ENCODE assay signal across 27 cellular contexts in genomic region chr1:224727351-224727750, GRCh38.
DNase-seq lines count a peak whose midpoint lies in the region; ATAC-seq and TF ChIP-seq lines count a peak whose summit lies in the region.
"Had no signal": no experiment of that assay in that cellular context is flagged by ENCODE, and none has a peak within 500 bp of the region (broad histone marks: within the 10 kb centered on the region; RNA-seq: fewer than 3 reads in every experiment).

No MANE protein-coding gene starts in this region.

- ATAC-seq in HG02798 (IDR thresholded peaks at IDR 0.05; ENCODE audit: poor library complexity, unreplicated experiment), result no peak
- ATAC-seq: activated T-cell treated with anti-CD3 and anti-CD28 coated beads, Interleukin-2, amount 50 U/mL, for 4 hours; GM23338; natural killer cell treated with Interleukin-12 subunit alpha and Interleukin-12 subunit beta and Interleukin-15 and Interleukin-18, amount 100 ng/mL, for 72 hours had no signal

- TF ChIP-seq CTCF in HFFc6 (IDR thresholded peaks at IDR 0.05) (no peak), brain (conservative IDR thresholded peaks at IDR 0.05) (no peak)

- DNase-seq in HFFc6 (no peak), mesenchymal stem cell (no peak), mesenteric fat pad (ENCODE audit: low spot score) (no peak), H4 (ENCODE audit: low spot score) (no peak), T-helper 9 cell (no peak)
- DNase-seq: activated B cell treated with CpG ODN at 0.5 μM for 24 hours; activated CD4-positive, alpha-beta T cell treated with anti-CD3 and anti-CD28 coated beads, Interleukin-2, amount 10 ng/mL, durations not matched to agents 7 days and 5 days; activated T-cell treated with anti-CD3 and anti-CD28 coated beads, Interleukin-2, amount 50 U/mL, for 4 hours; CD4-positive, alpha-beta memory T cell; esophagus squamous epithelium; MM.1S; NCI-H1417 treated with DMSO at 0.1 percent for 48 hours; NCI-H2081 treated with DMSO at 0.1 percent for 48 hours; RPMI8226; small intestine; stimulated activated naive CD8-positive, alpha-beta T cell treated with anti-CD3 and anti-CD28 coated beads, Interleukin-15, Interleukin-2, amounts not matched to agents 100 U/mL and 50 U/mL, for 24 hours; T-helper 1 cell had no signal

- no peaks in the 10 kb centered on the region for H3K9me3 ChIP-seq in mesenchymal stem cell (ENCODE audit: control insufficient read depth, low read length)
- H3K9me3 ChIP-seq: esophagus squamous epithelium, mucosa of descending colon, pancreas had no signal

- H3K36me3 Mint-ChIP-seq in HFFc6 (ENCODE audit: low read depth) (peaks cover 24% of the 10 kb centered on the region; the same call in 1 of the 2 replicates), brain (no peaks in the 10 kb centered on the region)
- H3K36me3 Mint-ChIP-seq: CD4-positive, alpha-beta memory T cell; natural killer cell treated with Interleukin-12 subunit alpha and Interleukin-12 subunit beta and Interleukin-15 and Interleukin-18, amount 100 ng/mL, for 72 hours had no signal

- H4K91ac ChIP-seq in mesenchymal stem cell (ENCODE audit: low read length), result peak overlapping the region; percentile 90

- H3K9me3 Mint-ChIP-seq in HFFc6 (no peaks in the 10 kb centered on the region), brain (peaks cover 0 to 1% (median 0%) of the 10 kb centered on the region in 5 experiments)
- H3K9me3 Mint-ChIP-seq: activated B cell treated with CpG ODN at 0.5 μM for 24 hours; activated CD4-positive, alpha-beta T cell treated with anti-CD3 and anti-CD28 coated beads, Interleukin-2, amount 10 ng/mL, durations not matched to agents 7 days and 5 days; activated T-cell treated with anti-CD3 and anti-CD28 coated beads, Interleukin-2, amount 50 U/mL, for 4 hours; CD4-positive, alpha-beta memory T cell; GM23338; natural killer cell treated with Interleukin-12 subunit alpha and Interleukin-12 subunit beta and Interleukin-15 and Interleukin-18, amount 100 ng/mL, for 72 hours had no signal

- H2BK12ac ChIP-seq in mesenchymal stem cell (ENCODE audit: low read length in 2 of 2), result peak overlapping the region; percentile 75 to 93

- H3K27me3 Mint-ChIP-seq in HFFc6 (ENCODE audit: insufficient read depth), result peaks cover 2% of the 10 kb centered on the region
- no peaks in the 10 kb centered on the region for H3K27me3 Mint-ChIP-seq in brain
- H3K27me3 Mint-ChIP-seq: activated B cell treated with CpG ODN at 0.5 μM for 24 hours, B cell had no signal

- H3K4me1 Mint-ChIP-seq in HFFc6 (ENCODE audit: low read depth), result peaks cover 57% of the 10 kb centered on the region
- H3K4me1 Mint-ChIP-seq in brain, result peaks cover 41% of the 10 kb centered on the region
- H3K4me1 Mint-ChIP-seq: activated B cell treated with CpG ODN at 0.5 μM for 24 hours; activated CD4-positive, alpha-beta T cell treated with anti-CD3 and anti-CD28 coated beads, Interleukin-2, amount 10 ng/mL, durations not matched to agents 7 days and 5 days; B cell; CD4-positive, alpha-beta memory T cell had no signal

- peaks cover 14% of the 10 kb centered on the region for H3K4me1 ChIP-seq in mesenchymal stem cell (ENCODE audit: control insufficient read depth, insufficient read depth, low read depth, low read length)

- peak overlapping the region; percentile 81 for H3K9ac ChIP-seq in mesenchymal stem cell (ENCODE audit: low read length)
- H3K9ac ChIP-seq: KMS-11 had no signal

- H3K18ac ChIP-seq in mesenchymal stem cell (ENCODE audit: low read depth in 1 of 2, low read length in 2 of 2), result peak overlapping the region; percentile 67 to 80

- H2BK15ac ChIP-seq in mesenchymal stem cell (ENCODE audit: low read depth, poor library complexity, severe bottlenecking), result no peak overlapping the region

- H3K27ac ChIP-seq in mesenchymal stem cell (ENCODE audit: low read length, poor library complexity, severe bottlenecking) (peak overlapping the region; percentile 9), skin epidermis (peak overlapping the region in 19 of 21 experiments; percentile 12 to 90 (median 70))
- H3K27ac ChIP-seq: KMS-11, pancreas, SK-N-MC had no signal

- peaks cover 18% of the 10 kb centered on the region for H3K79me1 ChIP-seq in mesenchymal stem cell (replicated peaks; ENCODE audit: low read length, poor library complexity, severe bottlenecking)

- H3K27ac Mint-ChIP-seq in HFFc6 (peak overlapping the region; percentile 97), brain (peak overlapping the region in 4 of 5 experiments; percentile 89 to 97 (median 92))
- H3K27ac Mint-ChIP-seq: activated B cell treated with CpG ODN at 0.5 μM for 24 hours; activated CD4-positive, alpha-beta T cell treated with anti-CD3 and anti-CD28 coated beads, Interleukin-2, amount 10 ng/mL, durations not matched to agents 7 days and 5 days; B cell; CD4-positive, alpha-beta memory T cell; natural killer cell treated with Interleukin-12 subunit alpha and Interleukin-12 subunit beta and Interleukin-15 and Interleukin-18, amount 100 ng/mL, for 72 hours had no signal

- peak overlapping the region; percentile 62 for H3K4me3 Mint-ChIP-seq in HFFc6
- no peak overlapping the region for H3K4me3 Mint-ChIP-seq in brain
- H3K4me3 Mint-ChIP-seq: activated B cell treated with CpG ODN at 0.5 μM for 24 hours; activated CD4-positive, alpha-beta T cell treated with anti-CD3 and anti-CD28 coated beads, Interleukin-2, amount 10 ng/mL, durations not matched to agents 7 days and 5 days; activated T-cell treated with anti-CD3 and anti-CD28 coated beads, Interleukin-2, amount 50 U/mL, for 4 hours; B cell; CD4-positive, alpha-beta memory T cell; GM23338; natural killer cell treated with Interleukin-12 subunit alpha and Interleukin-12 subunit beta and Interleukin-15 and Interleukin-18, amount 100 ng/mL, for 72 hours had no signal

- H2BK120ac ChIP-seq in mesenchymal stem cell (ENCODE audit: low read depth, low read length), result peak overlapping the region; percentile 80

- no peaks in the 10 kb centered on the region for H3K27me3 ChIP-seq in mesenchymal stem cell (ENCODE audit: control insufficient read depth in 1 of 2, insufficient read depth in 1 of 2, low read length in 2 of 2)
- H3K27me3 ChIP-seq: esophagus squamous epithelium, pancreas had no signal

- H2BK5ac ChIP-seq in mesenchymal stem cell (ENCODE audit: low read depth, low read length, poor library complexity, severe bottlenecking), result no peak overlapping the region

- no peak overlapping the region for H2AFZ ChIP-seq in mesenchymal stem cell (ENCODE audit: low read depth, low read length)
- H2AFZ ChIP-seq: GM23338 had no signal

- H3K4me3 ChIP-seq in mesenchymal stem cell (ENCODE audit: insufficient read depth in 1 of 2, low read depth in 1 of 2, low read length in 2 of 2) (peak overlapping the region in 1 of 2 experiments; percentile 55), skin epidermis (no peak overlapping the region)
- H3K4me3 ChIP-seq: esophagus squamous epithelium, GM23338, mucosa of descending colon, pancreas, SK-N-MC had no signal

- no peak overlapping the region for H3K14ac ChIP-seq in mesenchymal stem cell (ENCODE audit: low read length in 2 of 2)

- peak overlapping the region; percentile 5 to 57 for H3K4ac ChIP-seq in mesenchymal stem cell (ENCODE audit: low read depth in 1 of 2, low read length in 2 of 2)

- WGBS in mesenchymal stem cell, result no CpG with 5 or more reads among the region's 1 CpG

- H3K23ac ChIP-seq in mesenchymal stem cell (ENCODE audit: low read length in 2 of 2), result no peak overlapping the region

- H2AK5ac ChIP-seq in mesenchymal stem cell (ENCODE audit: low read length, severe bottlenecking), result peak overlapping the region; percentile 33

- H4K8ac ChIP-seq in mesenchymal stem cell (ENCODE audit: low read length), result no peak overlapping the region

- peaks cover 0 to 61% of the 10 kb centered on the region in 2 experiments for H3K36me3 ChIP-seq in mesenchymal stem cell (ENCODE audit: control insufficient read depth in 1 of 2, insufficient read depth in 2 of 2, low read depth in 1 of 2, low read length in 2 of 2)
- H3K36me3 ChIP-seq: esophagus squamous epithelium, pancreas had no signal

- no peak overlapping the region for H3K4me2 ChIP-seq in mesenchymal stem cell (ENCODE audit: low read length, poor library complexity, severe bottlenecking)
- H3K4me2 ChIP-seq: GM23338, KMS-11 had no signal
